In the genomic region with DNA sequence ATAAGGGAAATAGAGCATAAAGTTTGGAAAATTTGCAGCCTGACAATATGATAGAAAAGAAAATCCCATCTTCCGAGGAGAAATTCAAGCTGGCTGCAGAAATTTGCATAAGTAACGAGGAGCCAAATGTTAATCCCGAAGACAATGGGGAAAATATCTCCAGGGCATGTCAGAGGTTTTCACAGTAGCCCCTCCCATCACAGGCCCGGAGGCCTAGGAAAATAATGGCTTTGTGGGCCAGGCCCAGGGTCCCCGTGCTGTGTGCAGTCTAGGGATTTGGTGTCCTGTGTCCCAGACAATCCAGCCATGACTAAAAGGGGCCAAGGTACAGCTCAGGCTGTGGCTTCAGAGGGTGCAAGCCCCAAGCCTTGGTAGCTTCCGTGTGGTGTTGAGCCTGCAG, we compare ENCODE assay signal across 2 cellular contexts. TPM values are rescaled to one million over a fixed set of nuclear protein-coding genes. Genes with fewer than 3 reads are reported as not detected.
"Had no signal": no experiment of that assay in that cellular context is flagged by ENCODE, and none has a peak within 500 bp of the region (broad histone marks: within the 10 kb centered on the region; RNA-seq: fewer than 3 reads in every experiment).

No MANE protein-coding gene starts in this region.

RNA-seq across cellular contexts. Expression of gene KCNK13, which starts 27.7 kb away (rescaled TPM):
- total RNA-seq: Peyer's patch had no signal
- polyA plus RNA-seq: SK-N-SH had no signal
